Comparison of ENCODE assay signal across 2 cellular contexts in genomic region chr7:2728309-2729042, GRCh38.
TF ChIP-seq lines count a peak whose summit lies in the region.

No MANE protein-coding gene starts in this region.

TF ChIP-seq in HepG2, 621 proteins besides CTCF, POLR2A, EP300 and RAD21:
- TF ChIP-seq LCORL (IDR thresholded peaks at IDR 0.05) (no peak), LCORL (CRISPR knock-in tag; IDR thresholded peaks at IDR 0.05) (no peak), TERF1 (CRISPR knock-in tag; IDR thresholded peaks at IDR 0.05) (no peak), ZNF883 (CRISPR knock-in tag; IDR thresholded peaks at IDR 0.05; ENCODE audit: not compliant biosample characterization) (no peak), SMAD1 (CRISPR knock-in tag; IDR thresholded peaks at IDR 0.05; ENCODE audit: borderline replicate concordance, low read depth) (no peak), ISL2 (CRISPR knock-in tag; IDR thresholded peaks at IDR 0.05) (no peak), FOSL2 (CRISPR knock-in tag; IDR thresholded peaks at IDR 0.05) (no peak), ZNF3 (CRISPR knock-in tag; IDR thresholded peaks at IDR 0.05) (no peak), ZNF143 (CRISPR knock-in tag; IDR thresholded peaks at IDR 0.05) (no peak), REL (CRISPR knock-in tag; conservative IDR thresholded peaks at IDR 0.05) (no peak), XRCC5 (optimal IDR thresholded peaks at IDR 0.05; ENCODE audit: low read length) (no peak), SMC3 (IDR thresholded peaks at IDR 0.05; ENCODE audit: low read length) (no peak), ZNF414 (CRISPR knock-in tag; IDR thresholded peaks at IDR 0.05) (no peak), HCFC1 (IDR thresholded peaks at IDR 0.05; ENCODE audit: low read depth, low read length) (no peak), ASH2L (IDR thresholded peaks at IDR 0.05; ENCODE audit: insufficient read length, low read depth, low read length) (no peak), E2F2 (CRISPR knock-in tag; IDR thresholded peaks at IDR 0.05; ENCODE audit: borderline replicate concordance) (no peak), ZNF556 (CRISPR knock-in tag; IDR thresholded peaks at IDR 0.05; ENCODE audit: borderline replicate concordance) (no peak)

TF ChIP-seq in endothelial cell of umbilical vein, 7 proteins besides CTCF, POLR2A, EP300 and RAD21:
- TF ChIP-seq JUN (IDR thresholded peaks at IDR 0.05; ENCODE audit: borderline replicate concordance, insufficient read depth, insufficient read length, low read depth) = no peak
- TF ChIP-seq GATA2 (IDR thresholded peaks at IDR 0.05; ENCODE audit: insufficient read depth, insufficient read length, low read depth, low read length) = no peak
- no peak for TF ChIP-seq MAX (IDR thresholded peaks at IDR 0.05; ENCODE audit: insufficient read depth, insufficient read length)
- no peak for TF ChIP-seq FOS (IDR thresholded peaks at IDR 0.05; ENCODE audit: borderline replicate concordance, insufficient read depth, low read length)
- no peak for TF ChIP-seq EZH2 (IDR thresholded peaks at IDR 0.05; ENCODE audit: borderline replicate concordance, low read depth, low read length, severe bottlenecking)
- no peak for TF ChIP-seq POLR2AphosphoS5 (IDR thresholded peaks at IDR 0.05; ENCODE audit: insufficient read depth, low read depth, low read length)
- TF ChIP-seq MYC (IDR thresholded peaks at IDR 0.05; ENCODE audit: low read depth, low read length) = no peak
